Comparison of ENCODE assay signal across 1 cellular context in genomic region chr17:48052956-48053757, GRCh38.
TF ChIP-seq lines count a peak whose summit lies in the region.

No MANE protein-coding gene starts in this region.

TF ChIP-seq in IMR-90, 13 proteins besides CTCF, POLR2A, EP300 and RAD21:
- no peak for TF ChIP-seq MAZ (IDR thresholded peaks at IDR 0.05; ENCODE audit: borderline replicate concordance, low read depth, low read length)
- TF ChIP-seq MXI1 (IDR thresholded peaks at IDR 0.05; ENCODE audit: borderline replicate concordance, low read depth, low read length), result no peak
- no peak for TF ChIP-seq MAFK (IDR thresholded peaks at IDR 0.05; ENCODE audit: low read depth, low read length)
- TF ChIP-seq FOS (IDR thresholded peaks at IDR 0.05; ENCODE audit: low read depth, low read length), result no peak
- TF ChIP-seq SMC3 (IDR thresholded peaks at IDR 0.05; ENCODE audit: low read depth, low read length), result no peak
- TF ChIP-seq CHD1 (IDR thresholded peaks at IDR 0.05; ENCODE audit: low read depth, low read length), result no peak
- no peak for TF ChIP-seq CEBPB (IDR thresholded peaks at IDR 0.05; ENCODE audit: low read depth, low read length)
- no peak for TF ChIP-seq BHLHE40 (IDR thresholded peaks at IDR 0.05; ENCODE audit: low read depth, low read length)
- no peak for TF ChIP-seq RFX5 (IDR thresholded peaks at IDR 0.05; ENCODE audit: low read depth, low read length)
- TF ChIP-seq USF2 (IDR thresholded peaks at IDR 0.05; ENCODE audit: low read depth, low read length), result no peak
- TF ChIP-seq NFE2L2 (IDR thresholded peaks at IDR 0.05; ENCODE audit: low read depth, low read length), result no peak
